ENCODE assay signal across 15 cellular contexts in genomic region chr7:3942778-3943177, GRCh38.
DNase-seq lines count a peak whose midpoint lies in the region; ATAC-seq and TF ChIP-seq lines count a peak whose summit lies in the region.
"Had no signal": no experiment of that assay in that cellular context is flagged by ENCODE, and none has a peak within 500 bp of the region (broad histone marks: within the 10 kb centered on the region; RNA-seq: fewer than 3 reads in every experiment).

No MANE protein-coding gene starts in this region.

- no peaks in the 10 kb centered on the region for H3K36me3 ChIP-seq in mammary epithelial cell (ENCODE audit: insufficient read depth, low read length)
- H3K36me3 ChIP-seq in lower lobe of right lung = no peaks in the 10 kb centered on the region
- no peaks in the 10 kb centered on the region for H3K36me3 ChIP-seq in upper lobe of right lung
- H3K36me3 ChIP-seq: esophagus squamous epithelium had no signal

- H3K27me3 ChIP-seq in mammary epithelial cell (ENCODE audit: insufficient read depth, low read length) = no peaks in the 10 kb centered on the region
- no peaks in the 10 kb centered on the region for H3K27me3 ChIP-seq in lower lobe of right lung (ENCODE audit: low read depth)
- H3K27me3 ChIP-seq in upper lobe of right lung = no peaks in the 10 kb centered on the region
- H3K27me3 ChIP-seq: dorsolateral prefrontal cortex had no signal

- BruUV-seq in mammary epithelial cell (replicated peaks; lab: Mats Ljungman, UMichigan) = no TSS peak

- no peaks in the 10 kb centered on the region for H3K4me1 ChIP-seq in mammary epithelial cell (ENCODE audit: insufficient read depth, low read length)
- peaks cover 9% of the 10 kb centered on the region for H3K4me1 ChIP-seq in lower lobe of right lung
- H3K4me1 ChIP-seq in upper lobe of right lung = peaks cover 9% of the 10 kb centered on the region

- peak overlapping the region; percentile 26 for H2AFZ ChIP-seq in mammary epithelial cell (ENCODE audit: low read depth, low read length)

- H3K4me3 ChIP-seq in mammary epithelial cell (replicated peaks in 1 of 3; ENCODE audit: insufficient read depth in 1 of 3, low read depth in 2 of 3, low read length in 3 of 3) (no peak overlapping the region), lower lobe of right lung (no peak overlapping the region), upper lobe of right lung (no peak overlapping the region)
- H3K4me3 ChIP-seq: dorsolateral prefrontal cortex, esophagus squamous epithelium had no signal

- dilution Hi-C loops in mammary epithelial cell (cut with HindIII; ENCODE audit: low sequenced_read_pairs) = no loop called here

- no peaks in the 10 kb centered on the region for H4K20me1 ChIP-seq in mammary epithelial cell (ENCODE audit: insufficient read depth, low read length)

- in situ Hi-C loops in mammary epithelial cell (cut with MboI; ENCODE audit: low sequenced_read_pairs in 2 of 2) = no loop called here

- 29% methylated on average over 14 of the region's 14 CpGs for WGBS in mammary epithelial cell (ENCODE audit: low coverage, missing lambda C conversion rate)

- no peak overlapping the region for H3K9ac ChIP-seq in mammary epithelial cell (ENCODE audit: insufficient read depth, low read length)

- H3K4me2 ChIP-seq in mammary epithelial cell (ENCODE audit: insufficient read depth, low read depth, low read length) = no peak overlapping the region

- CTCF ChIA-PET in mammary epithelial cell (lab: Charles Lee; ENCODE audit: low non-redundant PET) = no interaction called here

- peak in 1 of 2 donors; percentile 61 for ATAC-seq in lower lobe of right lung
- peak; percentile 27 for ATAC-seq in upper lobe of right lung
- ATAC-seq in HG03432 (IDR thresholded peaks at IDR 0.05; ENCODE audit: unreplicated experiment) = no peak
- ATAC-seq in HG03571 (IDR thresholded peaks at IDR 0.05; ENCODE audit: unreplicated experiment) = no peak
- ATAC-seq: activated naive CD8-positive, alpha-beta T cell treated with anti-CD3 and anti-CD28 coated beads, Interleukin-2, amount 50 U/mL, for 24 hours; activated T-helper 17 cell treated with anti-CD3 and anti-CD28 coated beads, Interleukin-2, amount 50 U/mL, for 72 hours had no signal

- no peak for TF ChIP-seq CTCF in mammary epithelial cell (conservative IDR thresholded peaks at IDR 0.05 in 1 of 2, IDR thresholded peaks at IDR 0.05 in 1 of 2; ENCODE audit: extremely low read depth in 1 of 2, insufficient read depth in 1 of 2, low read depth in 1 of 2, low read length in 2 of 2)
- TF ChIP-seq CTCF in lower lobe of right lung (IDR thresholded peaks at IDR 0.05) = no peak
- no peak for TF ChIP-seq CTCF in upper lobe of right lung (IDR thresholded peaks at IDR 0.05)

- H3K27ac ChIP-seq in mammary epithelial cell (ENCODE audit: insufficient read depth, low read depth, low read length) (no peak overlapping the region), lower lobe of right lung (peak overlapping the region; percentile 60), upper lobe of right lung (peak overlapping the region; percentile 37)
- H3K27ac ChIP-seq: dorsolateral prefrontal cortex had no signal

- H3K9me3 ChIP-seq in mammary epithelial cell (replicated peaks; ENCODE audit: insufficient read depth, low read length) (peaks cover 20% of the 10 kb centered on the region), lower lobe of right lung (no peaks in the 10 kb centered on the region), upper lobe of right lung (no peaks in the 10 kb centered on the region)

- intact Hi-C loops in mammary epithelial cell (cut with micrococcal nuclease) (no loop called here), lower lobe of right lung (cut with DNase I) (no loop called here), upper lobe of right lung (cut with DNase I) (no loop called here)

- DNase-seq in LHCN-M2 (ENCODE audit: low read depth) = peak; percentile 66
- no peak for DNase-seq in mammary epithelial cell
- DNase-seq in lower lobe of right lung = no peak
- no peak for DNase-seq in upper lobe of right lung
- DNase-seq in SK-N-DZ (ENCODE audit: low spot score) = no peak
- DNase-seq: activated B cell treated with CpG ODN at 0.5 μM for 24 hours; activated naive CD8-positive, alpha-beta T cell treated with anti-CD3 and anti-CD28 coated beads, Interleukin-2, amount 50 U/mL, for 24 hours; dorsolateral prefrontal cortex; esophagus squamous epithelium; MV-4-11; NCI-H2029 treated with DMSO at 0.1 percent for 48 hours; NCI-H510A had no signal

- H3K79me2 ChIP-seq in mammary epithelial cell (ENCODE audit: insufficient read depth, low read length) = no peaks in the 10 kb centered on the region
